8 cellular contexts compared by ENCODE assay signal in genomic region chr2:237858294-237859081, GRCh38. TPM values are rescaled to one million over a fixed set of nuclear protein-coding genes. Genes with fewer than 3 reads are reported as not detected.
DNase-seq lines count a peak whose midpoint lies in the region; ATAC-seq and TF ChIP-seq lines count a peak whose summit lies in the region.

No MANE protein-coding gene starts in this region.

- TF ChIP-seq EP300 in esophagus muscularis mucosa (IDR thresholded peaks at IDR 0.05) (no peak), stomach (IDR thresholded peaks at IDR 0.05) (no peak)

- no peak overlapping the region for H3K23ac ChIP-seq in H9 (ENCODE audit: insufficient read length, low read depth, low read length)

- TF ChIP-seq CTCF in CD8-positive, alpha-beta T cell (IDR thresholded peaks at IDR 0.05): no peak
- peak; percentile 74 for TF ChIP-seq CTCF in H9 (conservative IDR thresholded peaks at IDR 0.05)
- TF ChIP-seq CTCF in esophagus muscularis mucosa (IDR thresholded peaks at IDR 0.05): peak; percentile 75 to 90 (median 86)
- TF ChIP-seq CTCF in stomach (IDR thresholded peaks at IDR 0.05): peak in 5 of 7 experiments; percentile 59 to 86 (median 68)

- no peak overlapping the region for H3K27ac Mint-ChIP-seq in CD8-positive, alpha-beta T cell
- H3K27ac Mint-ChIP-seq in H9: no peak overlapping the region; a peak in 1 of 7 replicates

- no peak overlapping the region for H2AK5ac ChIP-seq in H9 (ENCODE audit: insufficient read length, low read length)

- no peak overlapping the region for H2BK12ac ChIP-seq in H9 (ENCODE audit: insufficient read length, low read depth, low read length)

- H3K4ac ChIP-seq in H9 (ENCODE audit: low read depth, low read length): no peak overlapping the region

- no peak overlapping the region for H3K4me3 Mint-ChIP-seq in CD8-positive, alpha-beta T cell
- peak overlapping the region; percentile 62 to 79 for H3K4me3 Mint-ChIP-seq in H9

- H3K14ac ChIP-seq in H9 (ENCODE audit: insufficient read depth, low read length): no peak overlapping the region

- no peak overlapping the region for H3K9ac ChIP-seq in H9 (ENCODE audit: extremely low read depth, insufficient read length, low read length)

- H2BK120ac ChIP-seq in H9 (ENCODE audit: low read depth, low read length, poor library complexity, severe bottlenecking): no peak overlapping the region

- H2BK15ac ChIP-seq in H9 (ENCODE audit: low read depth, low read length): no peak overlapping the region

- H3K79me1 ChIP-seq in H9 (ENCODE audit: insufficient read depth, low read depth, low read length, poor library complexity, severe bottlenecking): no peaks in the 10 kb centered on the region

- peak overlapping the region; percentile 68 for H3K4me2 ChIP-seq in H9 (ENCODE audit: insufficient read depth, insufficient read length, low read length)

- intact Hi-C loops in CD8-positive, alpha-beta T cell (cut with DNase I, micrococcal nuclease): loop anchor here in 1 of 2 experiments (1.0 kb wide), 1 partner anchor 405 kb away; no protein-coding TSS in a partner anchor
- intact Hi-C loops in esophagus muscularis mucosa (cut with DNase I): loop anchor here (2.0 to 10.0 kb wide), 3 partner anchors 110 to 202 kb away; partner anchors contain the start of gene SCLY
- intact Hi-C loops in stomach (cut with DNase I; ENCODE audit: low total_unique reads): loop anchor here (10.0 kb wide), 1 partner anchor 66 kb away; no protein-coding TSS in a partner anchor

- no peak overlapping the region for H4K91ac ChIP-seq in H9 (ENCODE audit: insufficient read length, low read depth, low read length)

- H4K20me1 ChIP-seq in H9 (ENCODE audit: control insufficient read depth, insufficient read depth, insufficient read length): no peaks in the 10 kb centered on the region

- no peak for TF ChIP-seq POLR2A in esophagus muscularis mucosa (IDR thresholded peaks at IDR 0.05; ENCODE audit: low read depth)
- no peak for TF ChIP-seq POLR2A in stomach (IDR thresholded peaks at IDR 0.05)

- no peak overlapping the region for H2BK20ac ChIP-seq in H9 (ENCODE audit: low read depth, low read length, poor library complexity, severe bottlenecking)

- ATAC-seq in CD8-positive, alpha-beta T cell: peak; percentile 54
- ATAC-seq in GM21717 (IDR thresholded peaks at IDR 0.05; ENCODE audit: unreplicated experiment): no peak

- no peak overlapping the region for H2BK5ac ChIP-seq in H9 (ENCODE audit: insufficient read length, low read length)

- no peaks in the 10 kb centered on the region for H3K79me2 ChIP-seq in H9 (ENCODE audit: insufficient read depth, low read length)

- peak in 2 of 7 experiments; percentile 13 to 33 for DNase-seq in CD8-positive, alpha-beta T cell
- peak; percentile 83 for DNase-seq in H9
- DNase-seq in NCI-H446 treated with DMSO at 0.1 percent for 48 hours (lab: John Stamatoyannopoulos, UW): peak; percentile 49
- DNase-seq in activated CD8-positive, alpha-beta memory T cell treated with anti-CD3 and anti-CD28 coated beads, Interleukin-2, amount 50 U/mL, for 48 hours: peak; percentile 58
- DNase-seq in esophagus muscularis mucosa (ENCODE audit: extremely low spot score): peak; percentile 93
- DNase-seq in mucosa of gallbladder (ENCODE audit: low spot score): peak; percentile 76
- DNase-seq in stomach: peak; percentile 69

- CTCF ChIA-PET in CD8-positive, alpha-beta T cell (lab: Charles Lee): interaction anchor here (1.1 to 1.6 kb wide), 7 partner anchors 65 to 406 kb away, joined by 3 to 19 read pairs (median 4); no protein-coding TSS in a partner anchor

- H4K5ac ChIP-seq in H9 (ENCODE audit: insufficient read length, low read depth, low read length): no peak overlapping the region

- H3K9me3 ChIP-seq in CD8-positive, alpha-beta T cell (ENCODE audit: low read length): no peaks in the 10 kb centered on the region
- H3K9me3 ChIP-seq in H9 (ENCODE audit: control insufficient read depth, low read depth, low read length) (no peaks in the 10 kb centered on the region), esophagus muscularis mucosa (no peaks in the 10 kb centered on the region), stomach (no peaks in the 10 kb centered on the region)

- H3K27me3 ChIP-seq in CD8-positive, alpha-beta T cell (ENCODE audit: insufficient read depth, low read length): no peaks in the 10 kb centered on the region
- H3K27me3 ChIP-seq in H9 (ENCODE audit: insufficient read depth, low read length) (peaks cover 9% of the 10 kb centered on the region; the same call in 1 of the 2 replicates), esophagus muscularis mucosa (peaks cover 0 to 10% (median 0%) of the 10 kb centered on the region in 4 donors), stomach (peaks cover 0 to 36% (median 7%) of the 10 kb centered on the region in 3 donors)

- no peaks in the 10 kb centered on the region for H3K4me1 ChIP-seq in CD8-positive, alpha-beta T cell (ENCODE audit: insufficient read depth, low read length)
- no peaks in the 10 kb centered on the region; the same call in 1 of the 2 replicates for H3K4me1 ChIP-seq in H9 (ENCODE audit: insufficient read depth, low read length)
- H3K4me1 ChIP-seq in esophagus muscularis mucosa: peaks cover 15 to 52% (median 38%) of the 10 kb centered on the region in 4 donors
- H3K4me1 ChIP-seq in stomach: peaks cover 29 to 53% (median 46%) of the 10 kb centered on the region in 4 donors

- H4K8ac ChIP-seq in H9 (replicated peaks; ENCODE audit: insufficient read length, low read depth, low read length): no peak overlapping the region

- peaks cover 6% of the 10 kb centered on the region for H3K23me2 ChIP-seq in H9 (ENCODE audit: insufficient read length, low read depth, low read length, poor library complexity, severe bottlenecking)

- no peak overlapping the region for H3T11ph ChIP-seq in H9 (ENCODE audit: low read length)

- H3K36me3 Mint-ChIP-seq in CD8-positive, alpha-beta T cell: no peaks in the 10 kb centered on the region
- H3K36me3 Mint-ChIP-seq in H9 (ENCODE audit: insufficient read depth in 1 of 3, low read depth in 3 of 3): peaks cover 0 to 2% (median 0%) of the 10 kb centered on the region in 3 experiments; a peak in 1 of 7 replicates

- POLR2A ChIA-PET in CD8-positive, alpha-beta T cell (lab: Charles Lee): no interaction called here

- no peak overlapping the region for H2AFZ ChIP-seq in H9 (ENCODE audit: low read length)

- no peak overlapping the region for H3K56ac ChIP-seq in H9 (ENCODE audit: insufficient read length, low read depth, low read length)

- H3K9me3 Mint-ChIP-seq in CD8-positive, alpha-beta T cell: no peaks in the 10 kb centered on the region
- no peaks in the 10 kb centered on the region for H3K9me3 Mint-ChIP-seq in H9

- H3K27me3 Mint-ChIP-seq in CD8-positive, alpha-beta T cell (ENCODE audit: low read depth): peaks cover 45% of the 10 kb centered on the region
- H3K27me3 Mint-ChIP-seq in H9 (ENCODE audit: low read depth): peaks cover 79% of the 10 kb centered on the region

- H3K4me1 Mint-ChIP-seq in CD8-positive, alpha-beta T cell (ENCODE audit: low read depth): peaks cover 12% of the 10 kb centered on the region
- peaks cover 15 to 17% of the 10 kb centered on the region in 2 experiments for H3K4me1 Mint-ChIP-seq in H9

- no peaks in the 10 kb centered on the region for H3K36me3 ChIP-seq in CD8-positive, alpha-beta T cell (ENCODE audit: insufficient read depth, low read length)
- H3K36me3 ChIP-seq in esophagus muscularis mucosa (no peaks in the 10 kb centered on the region), stomach (no peaks in the 10 kb centered on the region)

- no peak overlapping the region for H3K4me3 ChIP-seq in CD8-positive, alpha-beta T cell (ENCODE audit: low read depth, low read length)
- H3K4me3 ChIP-seq in esophagus muscularis mucosa (peak overlapping the region; percentile 64 to 77 (median 72)), stomach (peak overlapping the region; percentile 60 to 67 (median 63))

- WGBS in H9 (ENCODE audit: extremely low coverage, insufficient read length, low lambda C conversion rate): no CpG with 5 or more reads among the region's 14 CpGs
- WGBS in esophagus muscularis mucosa: 41% methylated on average over 14 of the region's 14 CpGs
- 33 to 46% (median 36%) methylated on average over 14 of the region's 14 CpGs for whole genome bisulfite sequencing in stomach, 5 donors

- no peak overlapping the region for H3K18ac ChIP-seq in H9 (ENCODE audit: insufficient read length, low read depth, low read length)

- H3K27ac ChIP-seq in CD8-positive, alpha-beta T cell (ENCODE audit: low read depth, low read length): no peak overlapping the region
- H3K27ac ChIP-seq in H9 (ENCODE audit: insufficient read length, low read depth, low read length): no peak overlapping the region
- peak overlapping the region; percentile 89 to 95 (median 93) for H3K27ac ChIP-seq in esophagus muscularis mucosa (replicated peaks in 1 of 4)
- peak overlapping the region in 3 of 5 donors; percentile 83 to 93 (median 91) for H3K27ac ChIP-seq in stomach

RNA-seq across cellular contexts. Expression of gene RAMP1, which starts 0.9 kb away (rescaled TPM):
- total RNA-seq in CD8-positive, alpha-beta T cell: not detected
- total RNA-seq in H9 (2021): 0.63 and 0.75 TPM in 2 replicates
- total RNA-seq in esophagus muscularis mucosa: 100 to 1,000 TPM; 172 to 287 (median 231) TPM
- total RNA-seq in mucosa of gallbladder: 215 TPM
- 100 to 1,000 TPM in 1 of 5 donors, 10 to 100 TPM in 3, under 1 TPM in 1; 0.87 to 113 (median 31.4) TPM for total RNA-seq in stomach
- 100 to 1,000 TPM in 1 of 3 donors, 10 to 100 TPM in 2; 14.1 to 101 (median 32.3) TPM for polyA plus RNA-seq in stomach

RNA-seq across cellular contexts. Expression of gene RBM44, which starts 59.9 kb away (rescaled TPM):
- 1 to 10 TPM; 1.0 to 1.2 TPM for total RNA-seq in CD8-positive, alpha-beta T cell
- total RNA-seq in H9 (2021) (0.15 and 0.22 TPM in 2 replicates), esophagus muscularis mucosa (under 1 TPM; 0.42 to 0.99 (median 0.61) TPM), mucosa of gallbladder (0.55 TPM), stomach (1 to 10 TPM in 3 of 5 donors, under 1 TPM in 1, not detected in 1; under 0.01 to 2.4 (median 1.9) TPM)
- polyA plus RNA-seq in stomach: under 1 TPM in 1 of 3 donors, not detected in 2; 0.35 TPM

Comparison
In these comparisons a context has a peak if more than half of its experiments do, and no peak if none do; other contexts are left out.
1. H3K27ac ChIP-seq: peak in esophagus muscularis mucosa (4 of 4) and stomach (3 of 5); none in CD8-positive, alpha-beta T cell (single experiment) and H9 (single experiment).